9 cellular contexts compared by ENCODE assay signal in genomic region chr19:34480971-34481821, GRCh38. TPM values are rescaled to one million over a fixed set of nuclear protein-coding genes. Genes with fewer than 3 reads are reported as not detected.
DNase-seq lines count a peak whose midpoint lies in the region; ATAC-seq and TF ChIP-seq lines count a peak whose summit lies in the region.
"Had no signal": no experiment of that assay in that cellular context is flagged by ENCODE, and none has a peak within 500 bp of the region (broad histone marks: within the 10 kb centered on the region; RNA-seq: fewer than 3 reads in every experiment).

Gene WTIP, plus strand, starts transcription at chr19:34481758. Its CDS starts 217 bp downstream, at chr19:34481975.

- H3K9me3 ChIP-seq in T-helper 17 cell (ENCODE audit: control insufficient read depth, low read length, poor library complexity, severe bottlenecking) (no peaks in the 10 kb centered on the region), MM.1S (replicated peaks; ENCODE audit: insufficient read depth, low read length) (no peaks in the 10 kb centered on the region)

- no peaks in the 10 kb centered on the region for H4K20me1 ChIP-seq in MM.1S (ENCODE audit: insufficient read depth, low read length)

- H3K4me3 ChIP-seq in fibroblast of pulmonary artery (replicated peaks; ENCODE audit: low read depth, low read length): peak within 1 kb of the TSS; percentile 66
- H3K4me3 ChIP-seq in MM.1S (ENCODE audit: low read length): no peak within 1 kb of the TSS

- H3K9me2 ChIP-seq in MM.1S (replicated peaks; ENCODE audit: insufficient read depth, low read length): no peaks in the 10 kb centered on the region

- no peaks in the 10 kb centered on the region for H3F3A ChIP-seq in MM.1S (ENCODE audit: insufficient read depth, low read length)

- H3K27me3 ChIP-seq in MM.1S (replicated peaks; ENCODE audit: insufficient read depth, low read length): no peaks in the 10 kb centered on the region

- ATAC-seq in T-helper 17 cell (no peak), GM18861 (IDR thresholded peaks at IDR 0.05; ENCODE audit: unreplicated experiment) (no peak)
- no peak for ATAC-seq in naive thymus-derived CD8-positive, alpha-beta T cell

- H2AFZ ChIP-seq in MM.1S (ENCODE audit: low read length): no peak within 1 kb of the TSS

- no peaks in the 10 kb centered on the region for H3K36me3 ChIP-seq in MM.1S (replicated peaks; ENCODE audit: insufficient read depth, low read length)

- H3K4me3 Mint-ChIP-seq in T-helper 17 cell (peak within 1 kb of the TSS; percentile 84), neural crest cell (peak within 1 kb of the TSS; percentile 89)
- H3K4me3 Mint-ChIP-seq in naive thymus-derived CD8-positive, alpha-beta T cell: peak within 1 kb of the TSS in 4 of 10 donors; percentile 43 to 86 (median 64)

- H3K27ac Mint-ChIP-seq in T-helper 17 cell (no peak within 1 kb of the TSS), neural crest cell (ENCODE audit: unreplicated experiment) (peak within 1 kb of the TSS; percentile 8)
- H3K27ac Mint-ChIP-seq in naive thymus-derived CD8-positive, alpha-beta T cell: no peak within 1 kb of the TSS

- POLR2A ChIA-PET in naive thymus-derived CD8-positive, alpha-beta T cell (lab: Charles Lee): no interaction called here

- H3K27me3 Mint-ChIP-seq in T-helper 17 cell (peaks cover 52% of the 10 kb centered on the region), neural crest cell (ENCODE audit: low read depth) (peaks cover 9% of the 10 kb centered on the region)
- H3K27me3 Mint-ChIP-seq in naive thymus-derived CD8-positive, alpha-beta T cell: peaks cover 8 to 58% (median 39%) of the 10 kb centered on the region in 5 donors

- no peak within 1 kb of the TSS for H3K4me2 ChIP-seq in MM.1S (ENCODE audit: low read depth, low read length)
- H3K4me2 ChIP-seq: KMS-11 had no signal

- H3K36me3 Mint-ChIP-seq in T-helper 17 cell (ENCODE audit: low read depth): peaks cover 10% of the 10 kb centered on the region
- no peaks in the 10 kb centered on the region for H3K36me3 Mint-ChIP-seq in neural crest cell (ENCODE audit: low read depth)
- peaks cover 1 to 11% (median 6%) of the 10 kb centered on the region in 3 donors for H3K36me3 Mint-ChIP-seq in naive thymus-derived CD8-positive, alpha-beta T cell

- no peak within 1 kb of the TSS for H3K9ac ChIP-seq in MM.1S (ENCODE audit: low read length)
- H3K9ac ChIP-seq: KMS-11 had no signal

- peak; percentile 47 for DNase-seq in GM20000 (ENCODE audit: low spot score)
- no peak for DNase-seq in T-helper 17 cell
- DNase-seq in fibroblast of pulmonary artery (ENCODE audit: low read depth): peak; percentile 89
- peak; percentile 75 for DNase-seq in neural crest cell (ENCODE audit: low read depth, low spot score)
- no peak for DNase-seq in naive thymus-derived CD8-positive, alpha-beta T cell
- DNase-seq in MM.1S: no peak
- no peak for DNase-seq in CD1c-positive myeloid dendritic cell (ENCODE audit: extremely low spot score)

- H3K9me3 Mint-ChIP-seq in neural crest cell: no peaks in the 10 kb centered on the region
- H3K9me3 Mint-ChIP-seq in naive thymus-derived CD8-positive, alpha-beta T cell: no peaks in the 10 kb centered on the region

- H3K4me1 Mint-ChIP-seq in T-helper 17 cell: peaks cover 6% of the 10 kb centered on the region
- peaks cover 16% of the 10 kb centered on the region for H3K4me1 Mint-ChIP-seq in neural crest cell
- peaks cover 8 to 11% (median 8%) of the 10 kb centered on the region in 4 donors for H3K4me1 Mint-ChIP-seq in naive thymus-derived CD8-positive, alpha-beta T cell

- no peak within 1 kb of the TSS for H3K27ac ChIP-seq in MM.1S (ENCODE audit: low read length)
- H3K27ac ChIP-seq: KMS-11 had no signal

- TF ChIP-seq CTCF in GM20000 (IDR thresholded peaks at IDR 0.05; ENCODE audit: extremely low read depth, missing control alignments) (no peak), fibroblast of pulmonary artery (IDR thresholded peaks at IDR 0.05; ENCODE audit: low read length, missing control alignments) (no peak), neural crest cell (conservative IDR thresholded peaks at IDR 0.05) (no peak), MM.1S (IDR thresholded peaks at IDR 0.05; ENCODE audit: low read length) (no peak)

- H3K4me1 ChIP-seq in MM.1S (ENCODE audit: low read length): no peaks in the 10 kb centered on the region

- H3K79me2 ChIP-seq in MM.1S (ENCODE audit: low read length): no peaks in the 10 kb centered on the region

RNA-seq across cellular contexts. Expression of gene WTIP, which starts in this region (rescaled TPM):
- total RNA-seq in T-helper 17 cell (under 1 TPM; 0.08 to 0.10 TPM), neural crest cell (15.1 and 17.0 TPM in 2 replicates)
- total RNA-seq in naive thymus-derived CD8-positive, alpha-beta T cell: under 1 TPM; 0.29 to 0.88 TPM
- polyA plus RNA-seq in naive thymus-derived CD8-positive, alpha-beta T cell: under 1 TPM in 1 of 3 donors, not detected in 2; 0.20 TPM

Comparison
In these comparisons a context has a peak if more than half of its experiments do, and no peak if none do; other contexts are left out.
1. DNase-seq: peak in GM20000 (single experiment), fibroblast of pulmonary artery (single experiment) and neural crest cell (single experiment); none in T-helper 17 cell (0 of 3), naive thymus-derived CD8-positive, alpha-beta T cell (0 of 10), MM.1S (single experiment) and CD1c-positive myeloid dendritic cell (single experiment).